Comparison of ENCODE assay signal across 1 cellular context in genomic region chr17:4625181-4625601, GRCh38.
A peak's percentile ranks its signal among the peaks of the same experiment; 100 is the strongest.
TF ChIP-seq lines count a peak whose summit lies in the region.

No MANE protein-coding gene starts in this region.

TF ChIP-seq in K562, 482 proteins besides CTCF, POLR2A, EP300 and RAD21:
- TF ChIP-seq ZNF77 (CRISPR knock-in tag; IDR thresholded peaks at IDR 0.05) (no peak), RFX1 (IDR thresholded peaks at IDR 0.05) (peak; percentile 41; the same call in 1 of the 2 replicates)
